ENCODE assay signal across 8 cellular contexts in genomic region chr10:56360967-56361841, GRCh38. TPM values are rescaled to one million over a fixed set of nuclear protein-coding genes. Genes with fewer than 3 reads are reported as not detected.
DNase-seq lines count a peak whose midpoint lies in the region; ATAC-seq lines count a peak whose summit lies in the region.

Gene ZWINT, minus strand, starts transcription at chr10:56361259. Its CDS starts 23 bp downstream, at chr10:56361236.

- intact Hi-C loops in activated CD4-positive, alpha-beta T cell treated with anti-CD3 and anti-CD28 coated beads, Interleukin-2, amount 10 ng/mL, durations not matched to agents 24 days and 14 days (cut with micrococcal nuclease), result no loop called here

- peak within 1 kb of the TSS; percentile 98 for H3K4me3 Mint-ChIP-seq in activated CD4-positive, alpha-beta T cell treated with anti-CD3 and anti-CD28 coated beads, Interleukin-2, amount 10 ng/mL, durations not matched to agents 24 days and 14 days

- DNase-seq in C1 segment of cervical spinal cord (lab: John Stamatoyannopoulos, UW) (peak; percentile 44 to 94 (median 90)), NCI-H526 treated with DMSO at 0.1 percent for 48 hours (lab: John Stamatoyannopoulos, UW) (peak; percentile 80), dedifferentiated amniotic fluid mesenchymal stem cell (ENCODE audit: extremely low spot score) (peak; percentile 95), left kidney (ENCODE audit: low read depth, low spot score) (peak; percentile 99)
- peak; percentile 98 for DNase-seq in activated CD4-positive, alpha-beta T cell treated with anti-CD3 and anti-CD28 coated beads, Interleukin-2, amount 10 ng/mL, durations not matched to agents 24 days and 14 days
- peak; percentile 95 for DNase-seq in stimulated activated CD4-positive, alpha-beta T cell treated with anti-CD3 and anti-CD28 coated beads, Interleukin-1b, Interleukin-23, amount 100 ng/mL, for 48 hours

- ATAC-seq in GM19351 (IDR thresholded peaks at IDR 0.05; ENCODE audit: unreplicated experiment), result peak; percentile 97
- ATAC-seq in HG03520 (IDR thresholded peaks at IDR 0.05; ENCODE audit: unreplicated experiment), result peak; percentile 99

- peaks cover 44% of the 10 kb centered on the region for H3K4me1 Mint-ChIP-seq in activated CD4-positive, alpha-beta T cell treated with anti-CD3 and anti-CD28 coated beads, Interleukin-2, amount 10 ng/mL, durations not matched to agents 24 days and 14 days

- H3K9me3 Mint-ChIP-seq in activated CD4-positive, alpha-beta T cell treated with anti-CD3 and anti-CD28 coated beads, Interleukin-2, amount 10 ng/mL, durations not matched to agents 24 days and 14 days, result no peaks in the 10 kb centered on the region

- H3K36me3 Mint-ChIP-seq in activated CD4-positive, alpha-beta T cell treated with anti-CD3 and anti-CD28 coated beads, Interleukin-2, amount 10 ng/mL, durations not matched to agents 24 days and 14 days (ENCODE audit: low read depth), result peaks cover 35% of the 10 kb centered on the region

- H3K27me3 Mint-ChIP-seq in activated CD4-positive, alpha-beta T cell treated with anti-CD3 and anti-CD28 coated beads, Interleukin-2, amount 10 ng/mL, durations not matched to agents 24 days and 14 days, result no peaks in the 10 kb centered on the region

- peak within 1 kb of the TSS; percentile 90 for H3K27ac Mint-ChIP-seq in activated CD4-positive, alpha-beta T cell treated with anti-CD3 and anti-CD28 coated beads, Interleukin-2, amount 10 ng/mL, durations not matched to agents 24 days and 14 days

RNA-seq across cellular contexts. Expression of gene ZWINT, which starts in this region (rescaled TPM):
- total RNA-seq in activated CD4-positive, alpha-beta T cell treated with anti-CD3 and anti-CD28 coated beads, Interleukin-2, amount 10 ng/mL, durations not matched to agents 24 days and 14 days, result 102 and 105 TPM in 2 replicates

Comparison
In these comparisons a context has a peak if more than half of its experiments do, and no peak if none do; other contexts are left out.
1. Peak in every context shown above with its lines: DNase-seq and ATAC-seq.